Comparison of ENCODE assay signal across 14 cellular contexts in the genomic region with DNA sequence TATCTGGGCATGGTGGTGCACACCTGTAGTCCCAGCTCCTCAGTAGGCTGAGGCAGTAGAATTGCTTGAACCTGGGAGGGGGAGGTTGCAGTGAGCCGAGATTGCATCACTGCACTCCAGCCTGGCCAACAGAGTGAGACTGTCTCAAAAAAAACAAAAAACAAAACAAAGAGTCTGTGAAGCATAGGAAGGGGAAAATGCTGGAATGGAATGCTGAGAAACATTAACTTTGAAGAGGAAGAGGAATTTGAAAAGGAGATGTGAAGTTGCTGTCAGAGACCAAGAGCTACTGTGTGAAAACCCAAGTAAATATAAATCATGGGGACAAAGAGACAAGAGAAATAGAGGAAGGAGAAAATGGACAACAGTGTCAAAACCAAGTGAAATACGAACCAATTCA.
DNase-seq lines count a peak whose midpoint lies in the region; ATAC-seq and TF ChIP-seq lines count a peak whose summit lies in the region.
"Had no signal": no experiment of that assay in that cellular context is flagged by ENCODE, and none has a peak within 500 bp of the region (broad histone marks: within the 10 kb centered on the region; RNA-seq: fewer than 3 reads in every experiment).

No MANE protein-coding gene starts in this region.

- TF ChIP-seq CTCF in heart right ventricle (IDR thresholded peaks at IDR 0.05) = no peak

- DNase-seq in Caki2 (ENCODE audit: low read depth) (peak; percentile 68), glomerular visceral epithelial cell (ENCODE audit: extremely low spot score) (peak; percentile 17), left kidney (ENCODE audit: low read depth, low spot score) (peak; percentile 10), heart right ventricle (no peak), iPS-NIHi11 (ENCODE audit: low spot score) (no peak), NCI-H1694 treated with DMSO at 0.1 percent for 48 hours (lab: John Stamatoyannopoulos, UW) (no peak)
- DNase-seq: 8988T; CD4-positive, CD25-positive, alpha-beta regulatory T cell; CD8-positive, alpha-beta memory T cell; COR-L47; GOT3; H9 had no signal

- H3K27me3 ChIP-seq in heart right ventricle = no peaks in the 10 kb centered on the region
- H3K27me3 ChIP-seq: BLaER1 treated with 17β-estradiol and CSF1 and Interleukin-3, amounts not matched to agents 10 nM and 100 nM had no signal

- no peaks in the 10 kb centered on the region for H3K36me3 ChIP-seq in heart right ventricle
- H3K36me3 ChIP-seq: BLaER1 treated with 17β-estradiol and CSF1 and Interleukin-3, amounts not matched to agents 10 nM and 100 nM had no signal

- H3K9me3 ChIP-seq in heart right ventricle = peaks cover 0 to 5% (median 0%) of the 10 kb centered on the region in 11 donors
- H3K9me3 ChIP-seq: BLaER1 treated with 17β-estradiol and CSF1 and Interleukin-3, amounts not matched to agents 10 nM and 100 nM had no signal

- intact Hi-C loops in heart right ventricle (cut with DNase I) = no loop called here

- no peaks in the 10 kb centered on the region for H3K4me1 ChIP-seq in heart right ventricle
- H3K4me1 ChIP-seq: BLaER1 treated with 17β-estradiol and CSF1 and Interleukin-3, amounts not matched to agents 10 nM and 100 nM had no signal

- H3K4me3 ChIP-seq in heart right ventricle = no peak overlapping the region
- H3K4me3 ChIP-seq: BLaER1 treated with 17β-estradiol and CSF1 and Interleukin-3, amounts not matched to agents 10 nM and 100 nM had no signal

- no peak for ATAC-seq in GM19455 (IDR thresholded peaks at IDR 0.05; ENCODE audit: unreplicated experiment)
- ATAC-seq in heart right ventricle = no peak

- in situ Hi-C loops in Caki2 (cut with HindIII; ENCODE audit: low pct_unique_long_range_greater_than_20kb, low sequenced_read_pairs) = no loop called here

- 71 to 76% methylated on average over 2 of the region's 2 CpGs for WGBS in heart right ventricle, 2 donors

- H3K27ac ChIP-seq in heart right ventricle = no peak overlapping the region
- H3K27ac ChIP-seq: BLaER1 treated with 17β-estradiol and CSF1 and Interleukin-3, amounts not matched to agents 10 nM and 100 nM had no signal

Comparison
In these comparisons a context has a peak if more than half of its experiments do, and no peak if none do; other contexts are left out.
1. DNase-seq: peak in Caki2 (single experiment), glomerular visceral epithelial cell (single experiment) and left kidney (single experiment); none in heart right ventricle (0 of 2), iPS-NIHi11 (single experiment) and NCI-H1694 treated with DMSO at 0.1 percent for 48 hours (single experiment).